ENCODE assay signal across 21 cellular contexts in genomic region chr6:136435096-136435495, GRCh38.
DNase-seq lines count a peak whose midpoint lies in the region; ATAC-seq and TF ChIP-seq lines count a peak whose summit lies in the region.
"Had no signal": no experiment of that assay in that cellular context is flagged by ENCODE, and none has a peak within 500 bp of the region (broad histone marks: within the 10 kb centered on the region; RNA-seq: fewer than 3 reads in every experiment).

No MANE protein-coding gene starts in this region.

- no peaks in the 10 kb centered on the region for H3K36me3 Mint-ChIP-seq in glutamatergic neuron (ENCODE audit: unreplicated experiment)
- H3K36me3 Mint-ChIP-seq in activated naive CD4-positive, alpha-beta T cell treated with anti-CD3 and anti-CD28 coated beads, Interleukin-2, amount 10 ng/mL, durations not matched to agents 7 days and 5 days, result no peaks in the 10 kb centered on the region
- H3K36me3 Mint-ChIP-seq: CD8-positive, alpha-beta T cell had no signal

- H3K4me3 ChIP-seq in HUES48 (ENCODE audit: low read depth, low read length), result peak overlapping the region; percentile 20
- H3K4me3 ChIP-seq: body of pancreas, gastroesophageal sphincter, HAP-1, SK-N-MC, uterus had no signal

- H3K9me3 Mint-ChIP-seq in glutamatergic neuron (ENCODE audit: unreplicated experiment), result peaks cover 5% of the 10 kb centered on the region
- H3K9me3 Mint-ChIP-seq in activated naive CD4-positive, alpha-beta T cell treated with anti-CD3 and anti-CD28 coated beads, Interleukin-2, amount 10 ng/mL, durations not matched to agents 7 days and 5 days, result no peaks in the 10 kb centered on the region
- H3K9me3 Mint-ChIP-seq: activated naive CD8-positive, alpha-beta T cell treated with anti-CD3 and anti-CD28 coated beads, Interleukin-2, amount 50 U/mL, for 24 hours; CD8-positive, alpha-beta T cell had no signal

- peaks cover 38% of the 10 kb centered on the region for H3K4me1 Mint-ChIP-seq in glutamatergic neuron (ENCODE audit: low read depth, unreplicated experiment)
- H3K4me1 Mint-ChIP-seq in activated naive CD4-positive, alpha-beta T cell treated with anti-CD3 and anti-CD28 coated beads, Interleukin-2, amount 10 ng/mL, durations not matched to agents 7 days and 5 days, result no peaks in the 10 kb centered on the region
- H3K4me1 Mint-ChIP-seq: activated naive CD8-positive, alpha-beta T cell treated with anti-CD3 and anti-CD28 coated beads, Interleukin-2, amount 50 U/mL, for 24 hours had no signal

- no peaks in the 10 kb centered on the region for H3K9me3 ChIP-seq in HUES48 (ENCODE audit: control insufficient read depth, insufficient read depth, low read length)
- H3K9me3 ChIP-seq: body of pancreas, gastroesophageal sphincter, HAP-1, uterus had no signal

- TF ChIP-seq CTCF in glutamatergic neuron (IDR thresholded peaks at IDR 0.05; ENCODE audit: partially characterized antibody, unreplicated experiment), result no peak

- H3K4me3 Mint-ChIP-seq in glutamatergic neuron (ENCODE audit: unreplicated experiment), result no peak overlapping the region
- no peak overlapping the region for H3K4me3 Mint-ChIP-seq in activated naive CD4-positive, alpha-beta T cell treated with anti-CD3 and anti-CD28 coated beads, Interleukin-2, amount 10 ng/mL, durations not matched to agents 7 days and 5 days
- H3K4me3 Mint-ChIP-seq: activated naive CD8-positive, alpha-beta T cell treated with anti-CD3 and anti-CD28 coated beads, Interleukin-2, amount 50 U/mL, for 24 hours; CD8-positive, alpha-beta T cell had no signal

- no peak overlapping the region for H3K9ac ChIP-seq in HUES48 (ENCODE audit: low read depth, low read length)

- no peak overlapping the region for H3K27ac Mint-ChIP-seq in glutamatergic neuron (ENCODE audit: unreplicated experiment)
- no peak overlapping the region for H3K27ac Mint-ChIP-seq in activated naive CD4-positive, alpha-beta T cell treated with anti-CD3 and anti-CD28 coated beads, Interleukin-2, amount 10 ng/mL, durations not matched to agents 7 days and 5 days
- H3K27ac Mint-ChIP-seq: activated naive CD8-positive, alpha-beta T cell treated with anti-CD3 and anti-CD28 coated beads, Interleukin-2, amount 50 U/mL, for 24 hours; CD8-positive, alpha-beta T cell had no signal

- ATAC-seq in GM21360 (IDR thresholded peaks at IDR 0.05; ENCODE audit: unreplicated experiment), result no peak
- no peak for ATAC-seq in HG03135 (IDR thresholded peaks at IDR 0.05; ENCODE audit: unreplicated experiment)
- ATAC-seq: activated naive CD8-positive, alpha-beta T cell treated with anti-CD3 and anti-CD28 coated beads, Interleukin-2, amount 50 U/mL, for 24 hours; CD8-positive, alpha-beta T cell; gastroesophageal sphincter had no signal

- H3K36me3 ChIP-seq in HUES48 (ENCODE audit: control insufficient read depth, insufficient read depth, low read length), result peaks cover 4% of the 10 kb centered on the region; the same call in 1 of the 2 replicates
- H3K36me3 ChIP-seq: gastroesophageal sphincter, HAP-1, uterus had no signal

- no peaks in the 10 kb centered on the region for H3K27me3 ChIP-seq in HUES48 (ENCODE audit: control insufficient read depth, insufficient read depth, low read length)
- H3K27me3 ChIP-seq: body of pancreas, gastroesophageal sphincter, uterus had no signal

- CTCF ChIA-PET in activated naive CD4-positive, alpha-beta T cell treated with anti-CD3 and anti-CD28 coated beads, Interleukin-2, amount 10 ng/mL, durations not matched to agents 7 days and 5 days (lab: Charles Lee), result no interaction called here

- H3K4me1 ChIP-seq in HUES48 (ENCODE audit: control insufficient read depth, insufficient read depth, low read length), result peaks cover 68% of the 10 kb centered on the region
- H3K4me1 ChIP-seq: gastroesophageal sphincter, uterus had no signal

- H3K27me3 Mint-ChIP-seq in glutamatergic neuron (ENCODE audit: unreplicated experiment), result no peaks in the 10 kb centered on the region
- peaks cover 11% of the 10 kb centered on the region for H3K27me3 Mint-ChIP-seq in activated naive CD4-positive, alpha-beta T cell treated with anti-CD3 and anti-CD28 coated beads, Interleukin-2, amount 10 ng/mL, durations not matched to agents 7 days and 5 days

- DNase-seq in NCI-H82 treated with DMSO at 0.1 percent for 48 hours (lab: John Stamatoyannopoulos, UW; ENCODE audit: unreplicated experiment) (peak; percentile 19), glutamatergic neuron (peak; percentile 57), substantia nigra (lab: John Stamatoyannopoulos, UW) (no peak), NCI-H774 (lab: John Stamatoyannopoulos, UW) (no peak)
- DNase-seq in activated naive CD4-positive, alpha-beta T cell treated with anti-CD3 and anti-CD28 coated beads, Interleukin-2, amount 10 ng/mL, durations not matched to agents 7 days and 5 days, result no peak
- DNase-seq: activated CD4-positive, alpha-beta T cell treated with anti-CD3 and anti-CD28 coated beads, Interleukin-2, amount 50 U/mL, for 1 hour; activated CD8-positive, alpha-beta memory T cell treated with anti-CD3 and anti-CD28 coated beads, Interleukin-2, amount 50 U/mL, for 48 hours; activated naive CD8-positive, alpha-beta T cell treated with anti-CD3 and anti-CD28 coated beads, Interleukin-2, amount 50 U/mL, for 24 hours; CD8-positive, alpha-beta T cell; GF-D8; Kasumi-1; NCI-H510A; T-helper 2 cell; uterus had no signal

- H3K27ac ChIP-seq in HUES48 (ENCODE audit: low read depth, low read length), result peak overlapping the region; percentile 96
- H3K27ac ChIP-seq in substantia nigra (ENCODE audit: low read depth, low read length, poor library complexity, severe bottlenecking), result peak overlapping the region; percentile 96
- H3K27ac ChIP-seq: gastroesophageal sphincter, SK-N-MC, uterus had no signal

Comparison
In these comparisons a context has a peak if more than half of its experiments do, and no peak if none do; other contexts are left out.
1. DNase-seq: peak in NCI-H82 treated with DMSO at 0.1 percent for 48 hours (single experiment) and glutamatergic neuron (single experiment); none in substantia nigra (0 of 49), activated naive CD4-positive, alpha-beta T cell treated with anti-CD3 and anti-CD28 coated beads, Interleukin-2, amount 10 ng/mL, durations not matched to agents 7 days and 5 days (single experiment) and NCI-H774 (single experiment).